In the genomic region with DNA sequence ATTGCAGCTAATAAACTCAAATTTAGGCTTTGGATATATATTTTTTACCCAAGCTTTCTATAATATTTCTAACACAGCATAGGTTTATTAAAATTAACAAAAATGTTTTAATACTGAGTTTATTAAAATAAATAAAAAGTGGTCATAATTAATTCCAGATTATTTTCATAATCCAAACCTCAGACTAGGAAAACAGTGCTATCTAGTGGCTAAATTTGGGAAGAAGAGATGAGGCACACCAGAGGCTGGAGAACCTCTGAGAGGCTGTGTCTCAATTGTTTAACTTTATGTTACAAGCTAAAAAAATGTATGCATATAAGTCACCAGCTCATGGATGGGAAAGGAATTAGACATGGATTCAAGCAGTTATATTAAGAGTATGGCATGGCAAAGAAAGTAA, we compare ENCODE assay signal across 8 cellular contexts.
DNase-seq lines count a peak whose midpoint lies in the region; ATAC-seq and TF ChIP-seq lines count a peak whose summit lies in the region.

No MANE protein-coding gene starts in this region.

- peak; percentile 49 for ATAC-seq in left lung
- ATAC-seq in GM21381 (IDR thresholded peaks at IDR 0.05; ENCODE audit: unreplicated experiment) = no peak
- no peak for ATAC-seq in HG03439 (IDR thresholded peaks at IDR 0.05; ENCODE audit: unreplicated experiment)

- H3K4me1 ChIP-seq in adipocyte (ENCODE audit: control insufficient read depth, insufficient read depth, low read length) (peaks cover 13% of the 10 kb centered on the region), left lung (peaks cover 0 to 3% of the 10 kb centered on the region in 2 donors), HAP-1 (peaks cover 12% of the 10 kb centered on the region)

- DNase-seq in HPDE6-E6E7 (ENCODE audit: extremely low spot score) (peak; percentile 3), adipocyte (ENCODE audit: low read depth) (peak; percentile 69), left lung (no peak), amygdala (lab: John Stamatoyannopoulos, UW) (no peak), HAP-1 (ENCODE audit: low spot score in 2 of 2) (no peak)

- in situ Hi-C loops in HAP-1 (cut with MboI; ENCODE audit: low sequenced_read_pairs) = no loop called here

- H3K9me3 ChIP-seq in adipocyte (ENCODE audit: control insufficient read depth, low read length) = no peaks in the 10 kb centered on the region
- H3K9me3 ChIP-seq in left lung = no peaks in the 10 kb centered on the region
- no peaks in the 10 kb centered on the region for H3K9me3 ChIP-seq in HAP-1

- TF ChIP-seq CTCF in C4-2B (conservative IDR thresholded peaks at IDR 0.05) = peak; percentile 71
- TF ChIP-seq CTCF in left lung (IDR thresholded peaks at IDR 0.05) = peak; percentile 32 to 38

- H3K27ac ChIP-seq in C4-2B (no peak overlapping the region), left lung (no peak overlapping the region)

- H3K4me3 ChIP-seq in adipocyte (ENCODE audit: low read length) (no peak overlapping the region), left lung (no peak overlapping the region), HAP-1 (no peak overlapping the region)

- H3K9ac ChIP-seq in adipocyte (ENCODE audit: low read length) = no peak overlapping the region

- H3K27me3 ChIP-seq in adipocyte (replicated peaks; ENCODE audit: control insufficient read depth, insufficient read depth, low read length) (no peaks in the 10 kb centered on the region), left lung (no peaks in the 10 kb centered on the region), HAP-1 (ENCODE audit: low read depth) (no peaks in the 10 kb centered on the region)

- intact Hi-C loops in left lung (cut with DNase I) = no loop called here

- H3K36me3 ChIP-seq in adipocyte (ENCODE audit: control insufficient read depth, insufficient read depth, low read length, severe bottlenecking) (no peaks in the 10 kb centered on the region), left lung (no peaks in the 10 kb centered on the region), HAP-1 (replicated peaks) (no peaks in the 10 kb centered on the region)

Comparison
In these comparisons a context has a peak if more than half of its experiments do, and no peak if none do; other contexts are left out.
1. DNase-seq: peak in HPDE6-E6E7 (single experiment) and adipocyte (single experiment); none in left lung (0 of 2), amygdala (0 of 56) and HAP-1 (0 of 2).